In the genomic region with DNA sequence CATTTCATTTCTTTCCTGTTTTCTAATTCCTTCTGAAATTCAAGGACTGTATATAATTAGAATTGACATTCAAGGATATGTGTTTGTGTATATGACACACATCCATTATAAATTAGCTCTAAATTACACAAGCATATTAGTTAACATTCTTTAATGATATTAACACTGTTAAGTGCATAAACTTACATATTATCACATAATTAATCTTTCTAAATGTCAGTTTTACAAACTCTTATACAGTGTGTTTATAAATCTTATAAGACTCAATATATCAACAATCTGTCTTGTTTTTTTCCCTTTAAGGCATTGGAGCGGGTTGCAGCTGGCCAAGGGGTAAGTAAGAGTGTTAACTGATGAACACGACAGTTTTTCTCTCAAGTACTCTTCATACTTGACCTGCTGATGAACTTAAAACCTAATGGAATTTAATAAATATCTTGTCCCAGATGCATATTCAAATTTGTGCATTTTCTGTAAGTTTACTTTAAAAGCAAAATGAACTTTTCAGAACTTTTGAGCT, we compare ENCODE assay signal across 23 cellular contexts.
"Had no signal": no experiment of that assay in that cellular context is flagged by ENCODE, and none has a peak within 500 bp of the region (broad histone marks: within the 10 kb centered on the region; RNA-seq: fewer than 3 reads in every experiment).

No MANE protein-coding gene starts in this region.

- H3K4me3 ChIP-seq: coronary artery, esophagus squamous epithelium, gastrocnemius medialis, heart right ventricle, left lung, lower lobe of right lung, mucosa of descending colon had no signal

- H3K27me3 ChIP-seq: esophagus squamous epithelium, gastrocnemius medialis, heart right ventricle, left lung had no signal

- DNase-seq: dermis blood vessel endothelial cell; effector CD8-positive, alpha-beta T cell; effector memory CD8-positive, alpha-beta T cell; endodermal cell; erythroblast; esophagus squamous epithelium; foreskin fibroblast; foreskin melanocyte; gastrocnemius medialis; glutamatergic neuron; head of caudate nucleus; heart right ventricle; hippocampal formation; left cardiac atrium; left lung; left ventricle myocardium superior; lower lobe of right lung; mesenchymal stem cell; mucosa of descending colon; naive B cell had no signal

- H3K27ac ChIP-seq: coronary artery, epithelial cell of prostate, esophagus squamous epithelium, gastrocnemius medialis, heart right ventricle, left lung, lower lobe of right lung had no signal

- H3K9me3 ChIP-seq: esophagus squamous epithelium, gastrocnemius medialis, heart right ventricle, left lung, lower lobe of right lung, mucosa of descending colon had no signal

- H3K36me3 ChIP-seq: left lung, lower lobe of right lung had no signal

- H3K4me1 ChIP-seq: esophagus squamous epithelium, gastrocnemius medialis, heart right ventricle, left lung, lower lobe of right lung had no signal

- FAIRE-seq: keratinocyte had no signal
